In genomic region chr6:39301606-39302005, GRCh38 we compare ENCODE assay signal across 1 cellular context.
TF ChIP-seq lines count a peak whose summit lies in the region.

No MANE protein-coding gene starts in this region.

TF ChIP-seq in SK-N-SH, 30 proteins besides CTCF, POLR2A, EP300 and RAD21 (continued from another document):
- TF ChIP-seq, protein P1, sequence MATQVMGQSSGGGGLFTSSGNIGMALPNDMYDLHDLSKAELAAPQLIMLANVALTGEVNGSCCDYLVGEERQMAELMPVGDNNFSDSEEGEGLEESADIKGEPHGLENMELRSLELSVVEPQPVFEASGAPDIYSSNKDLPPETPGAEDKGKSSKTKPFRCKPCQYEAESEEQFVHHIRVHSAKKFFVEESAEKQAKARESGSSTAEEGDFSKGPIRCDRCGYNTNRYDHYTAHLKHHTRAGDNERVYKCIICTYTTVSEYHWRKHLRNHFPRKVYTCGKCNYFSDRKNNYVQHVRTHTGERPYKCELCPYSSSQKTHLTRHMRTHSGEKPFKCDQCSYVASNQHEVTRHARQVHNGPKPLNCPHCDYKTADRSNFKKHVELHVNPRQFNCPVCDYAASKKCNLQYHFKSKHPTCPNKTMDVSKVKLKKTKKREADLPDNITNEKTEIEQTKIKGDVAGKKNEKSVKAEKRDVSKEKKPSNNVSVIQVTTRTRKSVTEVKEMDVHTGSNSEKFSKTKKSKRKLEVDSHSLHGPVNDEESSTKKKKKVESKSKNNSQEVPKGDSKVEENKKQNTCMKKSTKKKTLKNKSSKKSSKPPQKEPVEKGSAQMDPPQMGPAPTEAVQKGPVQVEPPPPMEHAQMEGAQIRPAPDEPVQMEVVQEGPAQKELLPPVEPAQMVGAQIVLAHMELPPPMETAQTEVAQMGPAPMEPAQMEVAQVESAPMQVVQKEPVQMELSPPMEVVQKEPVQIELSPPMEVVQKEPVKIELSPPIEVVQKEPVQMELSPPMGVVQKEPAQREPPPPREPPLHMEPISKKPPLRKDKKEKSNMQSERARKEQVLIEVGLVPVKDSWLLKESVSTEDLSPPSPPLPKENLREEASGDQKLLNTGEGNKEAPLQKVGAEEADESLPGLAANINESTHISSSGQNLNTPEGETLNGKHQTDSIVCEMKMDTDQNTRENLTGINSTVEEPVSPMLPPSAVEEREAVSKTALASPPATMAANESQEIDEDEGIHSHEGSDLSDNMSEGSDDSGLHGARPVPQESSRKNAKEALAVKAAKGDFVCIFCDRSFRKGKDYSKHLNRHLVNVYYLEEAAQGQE (IDR thresholded peaks at IDR 0.05; ENCODE audit: low read depth, low read length), result no peak
- TF ChIP-seq RFX5 (IDR thresholded peaks at IDR 0.05; ENCODE audit: low read length) (no peak), TCF12 (IDR thresholded peaks at IDR 0.05) (no peak), ZBTB33 (IDR thresholded peaks at IDR 0.05; ENCODE audit: borderline replicate concordance, low read depth) (no peak), FOXM1 (IDR thresholded peaks at IDR 0.05; ENCODE audit: low read depth) (no peak), FOXJ3 (CRISPR knock-in tag; IDR thresholded peaks at IDR 0.05) (no peak), IRF3 (IDR thresholded peaks at IDR 0.05; ENCODE audit: low read depth, low read length) (no peak)
